10 cellular contexts compared by ENCODE assay signal in genomic region chr5:175821790-175822211, GRCh38. TPM values are rescaled to one million over a fixed set of nuclear protein-coding genes. Genes with fewer than 3 reads are reported as not detected.
DNase-seq lines count a peak whose midpoint lies in the region; ATAC-seq lines count a peak whose summit lies in the region.
"Had no signal": no experiment of that assay in that cellular context is flagged by ENCODE, and none has a peak within 500 bp of the region (broad histone marks: within the 10 kb centered on the region; RNA-seq: fewer than 3 reads in every experiment).

No MANE protein-coding gene starts in this region.

- DNase-seq in activated T-cell treated with anti-CD3 and anti-CD28 coated beads for 48 hours (ENCODE audit: low read depth), result peak; percentile 8
- no peak for DNase-seq in activated T-cell treated with anti-CD3 and anti-CD28 coated beads, Interleukin-2, amount 50 U/mL, for 1 hour
- DNase-seq in SW480 (ENCODE audit: low spot score), result peak; percentile 87
- DNase-seq in stimulated activated CD8-positive, alpha-beta memory T cell treated with anti-CD3 and anti-CD28 coated beads, Interleukin-15, amount 100 ng/mL, for 48 hours (ENCODE audit: low read depth in 2 of 2), result peak; percentile 14 to 16
- DNase-seq in iPS-NIHi7 (ENCODE audit: extremely low spot score), result no peak
- DNase-seq in Right ventricle myocardium superior, result no peak
- DNase-seq in T1000 (lab: John Stamatoyannopoulos, UW), result no peak
- DNase-seq: aorta, NCI-H1048 had no signal

- intact Hi-C loops in Right ventricle myocardium superior (cut with DNase I), result no loop called here

- ATAC-seq in HG02852 (IDR thresholded peaks at IDR 0.05; ENCODE audit: unreplicated experiment), result peak; percentile 70
- no peak for ATAC-seq in Right ventricle myocardium superior (ENCODE audit: poor library complexity)

RNA-seq across cellular contexts. Expression of gene CPLX2, which starts 49.6 kb away (rescaled TPM):
- not detected for total RNA-seq in Right ventricle myocardium superior
- total RNA-seq: aorta had no signal

Comparison
In these comparisons a context has a peak if more than half of its experiments do, and no peak if none do; other contexts are left out.
1. DNase-seq: peak in activated T-cell treated with anti-CD3 and anti-CD28 coated beads for 48 hours (single experiment), SW480 (single experiment) and stimulated activated CD8-positive, alpha-beta memory T cell treated with anti-CD3 and anti-CD28 coated beads, Interleukin-15, amount 100 ng/mL, for 48 hours (2 of 2); none in activated T-cell treated with anti-CD3 and anti-CD28 coated beads, Interleukin-2, amount 50 U/mL, for 1 hour (single experiment), iPS-NIHi7 (single experiment), Right ventricle myocardium superior (single experiment) and T1000 (single experiment).